ENCODE assay signal across 3 cellular contexts in the genomic region with DNA sequence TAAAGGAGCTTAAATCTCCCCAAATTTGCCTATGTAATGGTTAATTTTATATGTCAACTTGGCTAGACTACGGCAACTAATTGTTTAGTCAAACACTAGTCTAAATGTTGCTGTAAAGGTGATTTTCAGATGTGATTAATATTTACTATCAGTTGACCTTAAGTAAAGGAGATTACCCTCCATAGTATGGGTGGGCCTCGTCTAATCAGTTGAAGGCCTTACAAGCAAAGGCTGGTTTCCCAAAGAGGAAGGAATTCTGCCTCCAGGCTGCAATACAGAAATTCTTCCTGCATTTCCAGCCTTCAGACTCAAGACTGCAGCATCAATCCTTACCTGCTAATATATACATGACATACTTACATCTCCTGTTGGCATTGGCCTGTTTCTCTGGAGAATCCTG.
TF ChIP-seq lines count a peak whose summit lies in the region.

No MANE protein-coding gene starts in this region.

TF ChIP-seq in HEK293, 187 proteins besides CTCF, POLR2A, EP300 and RAD21:
- no peak for TF ChIP-seq ZNF521 (tag by site-specific recombination; IDR thresholded peaks at IDR 0.05)
- no peak for TF ChIP-seq KLF8 (tag by site-specific recombination; IDR thresholded peaks at IDR 0.05)
- TF ChIP-seq ZNF10 (tag by site-specific recombination; IDR thresholded peaks at IDR 0.05), result peak; percentile 99
- TF ChIP-seq, protein P1, sequence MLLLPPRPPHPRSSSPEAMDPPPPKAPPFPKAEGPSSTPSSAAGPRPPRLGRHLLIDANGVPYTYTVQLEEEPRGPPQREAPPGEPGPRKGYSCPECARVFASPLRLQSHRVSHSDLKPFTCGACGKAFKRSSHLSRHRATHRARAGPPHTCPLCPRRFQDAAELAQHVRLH (tag by site-specific recombination; IDR thresholded peaks at IDR 0.05), result 0 out of 2 replicates have a peak, but pooled peaks have one; percentile 14

TF ChIP-seq in WTC11, 78 proteins besides CTCF, POLR2A, EP300 and RAD21:
- TF ChIP-seq, protein P2, sequence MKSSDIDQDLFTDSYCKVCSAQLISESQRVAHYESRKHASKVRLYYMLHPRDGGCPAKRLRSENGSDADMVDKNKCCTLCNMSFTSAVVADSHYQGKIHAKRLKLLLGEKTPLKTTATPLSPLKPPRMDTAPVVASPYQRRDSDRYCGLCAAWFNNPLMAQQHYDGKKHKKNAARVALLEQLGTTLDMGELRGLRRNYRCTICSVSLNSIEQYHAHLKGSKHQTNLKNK (CRISPR knock-in tag; IDR thresholded peaks at IDR 0.05), result no peak
- TF ChIP-seq GTF2I (CRISPR knock-in tag; conservative IDR thresholded peaks at IDR 0.05), result 0 out of 2 replicates have a peak, but pooled peaks have one; percentile 42
- TF ChIP-seq, protein P3, sequence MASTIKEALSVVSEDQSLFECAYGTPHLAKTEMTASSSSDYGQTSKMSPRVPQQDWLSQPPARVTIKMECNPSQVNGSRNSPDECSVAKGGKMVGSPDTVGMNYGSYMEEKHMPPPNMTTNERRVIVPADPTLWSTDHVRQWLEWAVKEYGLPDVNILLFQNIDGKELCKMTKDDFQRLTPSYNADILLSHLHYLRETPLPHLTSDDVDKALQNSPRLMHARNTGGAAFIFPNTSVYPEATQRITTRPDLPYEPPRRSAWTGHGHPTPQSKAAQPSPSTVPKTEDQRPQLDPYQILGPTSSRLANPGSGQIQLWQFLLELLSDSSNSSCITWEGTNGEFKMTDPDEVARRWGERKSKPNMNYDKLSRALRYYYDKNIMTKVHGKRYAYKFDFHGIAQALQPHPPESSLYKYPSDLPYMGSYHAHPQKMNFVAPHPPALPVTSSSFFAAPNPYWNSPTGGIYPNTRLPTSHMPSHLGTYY (CRISPR knock-in tag; IDR thresholded peaks at IDR 0.05), result no peak
- TF ChIP-seq, protein P4, sequence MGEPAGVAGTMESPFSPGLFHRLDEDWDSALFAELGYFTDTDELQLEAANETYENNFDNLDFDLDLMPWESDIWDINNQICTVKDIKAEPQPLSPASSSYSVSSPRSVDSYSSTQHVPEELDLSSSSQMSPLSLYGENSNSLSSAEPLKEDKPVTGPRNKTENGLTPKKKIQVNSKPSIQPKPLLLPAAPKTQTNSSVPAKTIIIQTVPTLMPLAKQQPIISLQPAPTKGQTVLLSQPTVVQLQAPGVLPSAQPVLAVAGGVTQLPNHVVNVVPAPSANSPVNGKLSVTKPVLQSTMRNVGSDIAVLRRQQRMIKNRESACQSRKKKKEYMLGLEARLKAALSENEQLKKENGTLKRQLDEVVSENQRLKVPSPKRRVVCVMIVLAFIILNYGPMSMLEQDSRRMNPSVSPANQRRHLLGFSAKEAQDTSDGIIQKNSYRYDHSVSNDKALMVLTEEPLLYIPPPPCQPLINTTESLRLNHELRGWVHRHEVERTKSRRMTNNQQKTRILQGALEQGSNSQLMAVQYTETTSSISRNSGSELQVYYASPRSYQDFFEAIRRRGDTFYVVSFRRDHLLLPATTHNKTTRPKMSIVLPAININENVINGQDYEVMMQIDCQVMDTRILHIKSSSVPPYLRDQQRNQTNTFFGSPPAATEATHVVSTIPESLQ (CRISPR knock-in tag; IDR thresholded peaks at IDR 0.05), result no peak
- TF ChIP-seq FOXJ3 (CRISPR knock-in tag; IDR thresholded peaks at IDR 0.05; ENCODE audit: borderline replicate concordance), result no peak

TF ChIP-seq in K562, 482 proteins besides CTCF, POLR2A, EP300 and RAD21:
- TF ChIP-seq ZNF134 (CRISPR knock-in tag; conservative IDR thresholded peaks at IDR 0.05), result peak; percentile 99
- TF ChIP-seq RBM25 (IDR thresholded peaks at IDR 0.05; ENCODE audit: low read depth, low read length, severe bottlenecking), result peak; percentile 79
- peak; percentile 35; the same call in 1 of the 2 replicates for TF ChIP-seq FOXM1 (IDR thresholded peaks at IDR 0.05; ENCODE audit: low read depth)
- TF ChIP-seq FOXM1 (CRISPR knock-in tag; IDR thresholded peaks at IDR 0.05; ENCODE audit: low read depth), result no peak
- TF ChIP-seq, protein P5, sequence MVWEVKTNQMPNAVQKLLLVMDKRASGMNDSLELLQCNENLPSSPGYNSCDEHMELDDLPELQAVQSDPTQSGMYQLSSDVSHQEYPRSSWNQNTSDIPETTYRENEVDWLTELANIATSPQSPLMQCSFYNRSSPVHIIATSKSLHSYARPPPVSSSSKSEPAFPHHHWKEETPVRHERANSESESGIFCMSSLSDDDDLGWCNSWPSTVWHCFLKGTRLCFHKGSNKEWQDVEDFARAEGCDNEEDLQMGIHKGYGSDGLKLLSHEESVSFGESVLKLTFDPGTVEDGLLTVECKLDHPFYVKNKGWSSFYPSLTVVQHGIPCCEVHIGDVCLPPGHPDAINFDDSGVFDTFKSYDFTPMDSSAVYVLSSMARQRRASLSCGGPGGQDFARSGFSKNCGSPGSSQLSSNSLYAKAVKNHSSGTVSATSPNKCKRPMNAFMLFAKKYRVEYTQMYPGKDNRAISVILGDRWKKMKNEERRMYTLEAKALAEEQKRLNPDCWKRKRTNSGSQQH (CRISPR knock-in tag; IDR thresholded peaks at IDR 0.05), result no peak
- TF ChIP-seq STAT5A (IDR thresholded peaks at IDR 0.05; ENCODE audit: borderline replicate concordance, low read length), result no peak
